Comparison of ENCODE assay signal across 12 cellular contexts in the genomic region with DNA sequence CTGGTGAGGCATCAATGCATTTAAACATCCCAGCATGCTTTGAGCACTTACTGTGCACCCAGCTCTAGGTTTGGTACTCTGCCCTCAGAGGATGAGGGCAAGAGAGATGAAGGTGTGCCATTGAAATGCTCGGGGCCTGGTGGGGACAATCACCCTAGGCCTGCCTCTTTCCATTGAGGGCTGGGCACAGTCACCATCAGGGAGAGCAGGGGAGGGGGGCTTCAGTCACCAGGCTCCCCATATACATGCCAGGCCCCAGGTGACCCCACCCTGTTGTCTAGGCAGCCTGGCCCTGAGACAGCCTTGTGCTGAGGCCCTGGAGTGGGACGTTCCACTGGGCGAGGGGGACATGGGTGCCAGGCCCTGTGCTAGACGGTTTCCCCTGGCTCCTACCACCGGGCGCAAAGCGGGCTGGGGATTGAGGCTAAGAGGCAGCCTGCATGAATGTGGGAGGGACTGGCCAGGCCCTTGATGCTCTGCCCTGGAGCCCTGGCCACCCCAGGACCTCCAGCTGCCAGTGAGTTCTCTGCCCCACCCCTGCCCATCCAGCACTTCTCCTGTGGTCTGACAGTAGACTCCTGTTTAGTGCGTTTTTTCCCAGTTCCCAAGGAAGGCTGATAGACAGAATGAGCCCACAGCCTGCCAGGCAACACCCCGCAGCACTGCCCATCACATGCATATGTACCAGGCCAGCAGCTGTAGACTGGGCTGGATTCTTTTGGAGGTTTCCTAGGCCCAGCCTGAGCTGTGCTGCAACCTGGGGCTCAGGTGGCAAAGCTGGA. TPM values are rescaled to one million over a fixed set of nuclear protein-coding genes. Genes with fewer than 3 reads are reported as not detected.
DNase-seq lines count a peak whose midpoint lies in the region; ATAC-seq and TF ChIP-seq lines count a peak whose summit lies in the region.
"Had no signal": no experiment of that assay in that cellular context is flagged by ENCODE, and none has a peak within 500 bp of the region (broad histone marks: within the 10 kb centered on the region; RNA-seq: fewer than 3 reads in every experiment).

No MANE protein-coding gene starts in this region.

- no peak overlapping the region for H3K56ac ChIP-seq in IMR-90 (ENCODE audit: extremely low read depth, insufficient read depth, low read length)

- peaks cover 60% of the 10 kb centered on the region for H3K4me1 Mint-ChIP-seq in activated T-helper 17 cell treated with anti-CD3 and anti-CD28 coated beads, Interleukin-2, amount 50 U/mL, for 72 hours
- peaks cover 57 to 99% (median 90%) of the 10 kb centered on the region in 7 donors for H3K4me1 Mint-ChIP-seq in naive thymus-derived CD4-positive, alpha-beta T cell

- TF ChIP-seq CTCF in BE2C (IDR thresholded peaks at IDR 0.05; ENCODE audit: low read depth, low read length) = no peak
- no peak for TF ChIP-seq CTCF in IMR-90 (conservative IDR thresholded peaks at IDR 0.05; ENCODE audit: low read depth, low read length)

- H3K9ac ChIP-seq in IMR-90 (ENCODE audit: low read depth, low read length) = no peak overlapping the region

- H3K4me1 ChIP-seq in BE2C (peaks cover 5% of the 10 kb centered on the region; the same call in 1 of the 2 replicates), IMR-90 (ENCODE audit: control insufficient read depth, insufficient read depth, low read length) (peaks cover 7% of the 10 kb centered on the region)
- H3K4me1 ChIP-seq in naive thymus-derived CD4-positive, alpha-beta T cell (ENCODE audit: control insufficient read depth in 2 of 2, insufficient read depth in 2 of 2, low read length in 2 of 2) = peaks cover 95 to 97% of the 10 kb centered on the region in 2 donors
- H3K4me1 ChIP-seq: colonic mucosa had no signal

- H3K9me3 ChIP-seq in BE2C = no peaks in the 10 kb centered on the region
- no peaks in the 10 kb centered on the region for H3K9me3 ChIP-seq in IMR-90 (ENCODE audit: control insufficient read depth, insufficient read depth, low read length)
- no peaks in the 10 kb centered on the region for H3K9me3 ChIP-seq in naive thymus-derived CD4-positive, alpha-beta T cell (ENCODE audit: control insufficient read depth in 2 of 3, low read length in 3 of 3)
- H3K9me3 ChIP-seq: colonic mucosa, gastrocnemius medialis had no signal

- no TSS peak for BruUV-seq in IMR-90 (replicated peaks; lab: Mats Ljungman, UMichigan)

- peak overlapping the region; percentile 74 for H3K4me3 Mint-ChIP-seq in activated T-helper 17 cell treated with anti-CD3 and anti-CD28 coated beads, Interleukin-2, amount 50 U/mL, for 72 hours
- peak overlapping the region; percentile 93 to 100 (median 98) for H3K4me3 Mint-ChIP-seq in naive thymus-derived CD4-positive, alpha-beta T cell

- no peak overlapping the region for H2BK20ac ChIP-seq in IMR-90 (ENCODE audit: low read depth, low read length)

- no peak overlapping the region for H2BK120ac ChIP-seq in IMR-90 (ENCODE audit: low read depth, low read length)

- no peak overlapping the region for H3K14ac ChIP-seq in IMR-90 (replicated peaks; ENCODE audit: low read depth, low read length)

- no peaks in the 10 kb centered on the region for H3K9me3 Mint-ChIP-seq in activated T-helper 17 cell treated with anti-CD3 and anti-CD28 coated beads, Interleukin-2, amount 50 U/mL, for 72 hours
- peaks cover 0 to 3% (median 0%) of the 10 kb centered on the region in 11 donors for H3K9me3 Mint-ChIP-seq in naive thymus-derived CD4-positive, alpha-beta T cell

- POLR2A ChIA-PET in IMR-90 (lab: Charles Lee; ENCODE audit: unreplicated experiment) = no interaction called here
- POLR2A ChIA-PET in naive thymus-derived CD4-positive, alpha-beta T cell (lab: Charles Lee) = interaction anchor here (1.4 to 48.2 kb wide), 4 partner anchors 43 to 87 kb away, joined by 3 to 1333 read pairs (median 14); partner anchors contain the start of gene SKP1

- DNase-seq in BE2C = peak; percentile 8
- DNase-seq in IMR-90 = no peak
- DNase-seq in naive thymus-derived CD4-positive, alpha-beta T cell = peak in 1 of 9 donors; percentile 20
- no peak for DNase-seq in NCI-H2227 treated with DMSO at 0.1 percent for 48 hours (lab: John Stamatoyannopoulos, UW)
- DNase-seq: colonic mucosa, NCI-H526 had no signal

- H3K27me3 ChIP-seq in BE2C = no peaks in the 10 kb centered on the region
- H3K27me3 ChIP-seq in IMR-90 (ENCODE audit: control insufficient read depth, insufficient read depth, low read length) = no peaks in the 10 kb centered on the region
- no peaks in the 10 kb centered on the region for H3K27me3 ChIP-seq in naive thymus-derived CD4-positive, alpha-beta T cell (ENCODE audit: control insufficient read depth in 2 of 2, insufficient read depth in 2 of 2, low read length in 2 of 2)
- H3K27me3 ChIP-seq: colonic mucosa, gastrocnemius medialis had no signal

- TF ChIP-seq RAD21 in IMR-90 (IDR thresholded peaks at IDR 0.05; ENCODE audit: low read length) = no peak

- H2AK5ac ChIP-seq in IMR-90 (ENCODE audit: low read depth, low read length) = no peak overlapping the region

- H4K8ac ChIP-seq in IMR-90 (ENCODE audit: low read depth in 2 of 2, low read length in 2 of 2) = no peak overlapping the region

- no peak overlapping the region for H3K4ac ChIP-seq in IMR-90 (ENCODE audit: low read depth, low read length)

- in situ Hi-C loops in IMR-90 (cut with MboI; ENCODE audit: low sequenced_read_pairs) = no loop called here

- no peak overlapping the region for H3K18ac ChIP-seq in IMR-90 (ENCODE audit: low read depth, low read length)

- no peak overlapping the region for H3K23ac ChIP-seq in IMR-90 (ENCODE audit: low read depth, low read length)

- H3K79me1 ChIP-seq in IMR-90 (ENCODE audit: low read depth in 1 of 2, low read length in 2 of 2) = peaks cover 37 to 86% of the 10 kb centered on the region in 2 experiments

- no peak overlapping the region for H3K27ac ChIP-seq in IMR-90 (ENCODE audit: insufficient read depth, low read length)
- H3K27ac ChIP-seq in naive thymus-derived CD4-positive, alpha-beta T cell (ENCODE audit: low read depth, low read length) = peak overlapping the region; percentile 97
- H3K27ac ChIP-seq: C4-2B, colonic mucosa had no signal

- no peak overlapping the region for H2BK5ac ChIP-seq in IMR-90 (ENCODE audit: low read depth, low read length, poor library complexity, severe bottlenecking)

- CTCF ChIA-PET in IMR-90 (lab: Yijun Ruan, JAX) = no interaction called here
- CTCF ChIA-PET in naive thymus-derived CD4-positive, alpha-beta T cell (lab: Charles Lee) = interaction anchor here (1.0 to 28.5 kb wide), 5 partner anchors 12 to 103 kb away, joined by 3 to 394 read pairs (median 116); partner anchors contain the start of gene TCF7

- H2BK15ac ChIP-seq in IMR-90 (ENCODE audit: low read depth, low read length) = no peak overlapping the region

- 96% methylated on average over 5 of the region's 9 CpGs; no CpG with 5 or more reads in 1 of the 2 experiments for WGBS in IMR-90 (ENCODE audit: extremely low coverage in 2 of 2, insufficient read length in 1 of 2), 2 experiments

- H3K4me3 ChIP-seq in BE2C (ENCODE audit: low read depth, low read length) = no peak overlapping the region
- no peak overlapping the region for H3K4me3 ChIP-seq in IMR-90 (ENCODE audit: insufficient read depth, low read depth, low read length)
- peak overlapping the region; percentile 86 for H3K4me3 ChIP-seq in naive thymus-derived CD4-positive, alpha-beta T cell (ENCODE audit: low read length)
- H3K4me3 ChIP-seq: colonic mucosa, gastrocnemius medialis had no signal

- dilution Hi-C loops in IMR-90 (cut with HindIII; ENCODE audit: low sequenced_read_pairs, unreplicated experiment) = no loop called here

- peaks cover 85% of the 10 kb centered on the region for H3K36me3 Mint-ChIP-seq in activated T-helper 17 cell treated with anti-CD3 and anti-CD28 coated beads, Interleukin-2, amount 50 U/mL, for 72 hours (ENCODE audit: low read depth)
- peaks cover 18 to 65% (median 48%) of the 10 kb centered on the region in 5 donors for H3K36me3 Mint-ChIP-seq in naive thymus-derived CD4-positive, alpha-beta T cell

- no peak overlapping the region for H3K4me2 ChIP-seq in IMR-90 (ENCODE audit: low read depth, low read length)

- no peak overlapping the region for H2AK9ac ChIP-seq in IMR-90 (replicated peaks; ENCODE audit: low read depth, low read length, poor library complexity)

- H3K9me1 ChIP-seq in IMR-90 (ENCODE audit: insufficient read depth, low read length) = peaks cover 13% of the 10 kb centered on the region; the same call in 1 of the 2 replicates

- H2AFZ ChIP-seq in IMR-90 (replicated peaks; ENCODE audit: low read length, poor library complexity) = peak overlapping the region; percentile 21

- H3K27ac Mint-ChIP-seq in activated T-helper 17 cell treated with anti-CD3 and anti-CD28 coated beads, Interleukin-2, amount 50 U/mL, for 72 hours = peak overlapping the region; percentile 72
- H3K27ac Mint-ChIP-seq in naive thymus-derived CD4-positive, alpha-beta T cell = peak overlapping the region; percentile 90 to 99 (median 98)

- TF ChIP-seq POLR2A in IMR-90 (IDR thresholded peaks at IDR 0.05; ENCODE audit: low read depth, low read length) = no peak

- no peak overlapping the region for H4K5ac ChIP-seq in IMR-90 (ENCODE audit: low read depth, low read length)

- no peak for ATAC-seq in IMR-90 (ENCODE audit: low read depth)
- peak; percentile 4 for ATAC-seq in activated T-helper 17 cell treated with anti-CD3 and anti-CD28 coated beads, Interleukin-2, amount 50 U/mL, for 72 hours (replicated peaks)
- ATAC-seq in naive thymus-derived CD4-positive, alpha-beta T cell = no peak
- no peak for ATAC-seq in HG03108 (IDR thresholded peaks at IDR 0.05; ENCODE audit: unreplicated experiment)
- no peak for ATAC-seq in HG02885 (IDR thresholded peaks at IDR 0.05; ENCODE audit: poor library complexity, unreplicated experiment)
- ATAC-seq in HG02870 (IDR thresholded peaks at IDR 0.05; ENCODE audit: unreplicated experiment) = no peak
- ATAC-seq: gastrocnemius medialis had no signal

- intact Hi-C loops in IMR-90 (cut with micrococcal nuclease) = no loop called here
- intact Hi-C loops in naive thymus-derived CD4-positive, alpha-beta T cell (cut with micrococcal nuclease) = no loop called here

- peaks cover 42% of the 10 kb centered on the region for H4K20me1 ChIP-seq in IMR-90 (ENCODE audit: insufficient read depth, low read length)

- H3K27me3 Mint-ChIP-seq in activated T-helper 17 cell treated with anti-CD3 and anti-CD28 coated beads, Interleukin-2, amount 50 U/mL, for 72 hours = peaks cover 4% of the 10 kb centered on the region
- peaks cover 0 to 2% (median 0%) of the 10 kb centered on the region in 5 donors for H3K27me3 Mint-ChIP-seq in naive thymus-derived CD4-positive, alpha-beta T cell

- peaks cover 26% of the 10 kb centered on the region for H3K36me3 ChIP-seq in BE2C
- H3K36me3 ChIP-seq in IMR-90 (ENCODE audit: control insufficient read depth, insufficient read depth, low read length) = peaks cover 46% of the 10 kb centered on the region
- H3K36me3 ChIP-seq in naive thymus-derived CD4-positive, alpha-beta T cell (ENCODE audit: control insufficient read depth in 2 of 3, insufficient read depth in 3 of 3, low read length in 3 of 3) = peaks cover 15 to 88% (median 52%) of the 10 kb centered on the region in 3 experiments
- H3K36me3 ChIP-seq: colonic mucosa had no signal

- H4K91ac ChIP-seq in IMR-90 (ENCODE audit: insufficient read depth, low read depth, low read length) = no peak overlapping the region

RNA-seq across cellular contexts. Expression of gene TCF7, which starts 18.9 kb away (rescaled TPM):
- 3.1 TPM for polyA plus RNA-seq in BE2C (2012; ENCODE audit: insufficient read depth, insufficient read length, low read depth)
- total RNA-seq in IMR-90 (2012; rRNA removed) = 0.83 and 1.3 TPM in 2 replicates
- 3.4 and 3.8 TPM in 2 replicates for polyA plus RNA-seq in IMR-90 (2012; rRNA removed)
- polyA plus RNA-seq in IMR-90 (2012; cell fraction: cytosol; rRNA removed) = 2.4 and 3.0 TPM in 2 replicates
- 4.0 and 4.2 TPM in 2 replicates for polyA plus RNA-seq in IMR-90 (2012; cell fraction: nucleus; rRNA removed; ENCODE audit: low replicate concordance)
- 10 to 100 TPM in 1 of 2 donors, 1 to 10 TPM in 1; 5.9 to 42.2 TPM for total RNA-seq in activated T-helper 17 cell treated with anti-CD3 and anti-CD28 coated beads, Interleukin-2, amount 50 U/mL, for 72 hours
- total RNA-seq in naive thymus-derived CD4-positive, alpha-beta T cell = 1,000 to 10,000 TPM in 2 of 5 experiments, 100 to 1,000 TPM in 3; 203 to 1,066 (median 643) TPM
- 100 to 1,000 TPM; 356 to 560 TPM for polyA plus RNA-seq in naive thymus-derived CD4-positive, alpha-beta T cell

RNA-seq across cellular contexts. Expression of gene SKP1, which starts 43.3 kb away (rescaled TPM):
- polyA plus RNA-seq in BE2C (2012; ENCODE audit: insufficient read depth, insufficient read length, low read depth) = 482 TPM
- 206 and 360 TPM in 2 replicates for total RNA-seq in IMR-90 (2012; rRNA removed)
- 512 and 618 TPM in 2 replicates for polyA plus RNA-seq in IMR-90 (2012; rRNA removed)
- 90.2 and 168 TPM in 2 replicates for polyA plus RNA-seq in IMR-90 (2012; cell fraction: cytosol; rRNA removed)
- 18.3 and 186 TPM in 2 replicates for polyA plus RNA-seq in IMR-90 (2012; cell fraction: nucleus; rRNA removed; ENCODE audit: low replicate concordance)
- total RNA-seq in activated T-helper 17 cell treated with anti-CD3 and anti-CD28 coated beads, Interleukin-2, amount 50 U/mL, for 72 hours = 100 to 1,000 TPM; 152 to 209 TPM
- 100 to 1,000 TPM; 224 to 287 (median 268) TPM for total RNA-seq in naive thymus-derived CD4-positive, alpha-beta T cell
- 1,000 to 10,000 TPM; 1,257 to 1,361 TPM for polyA plus RNA-seq in naive thymus-derived CD4-positive, alpha-beta T cell

Comparison
In these comparisons a context has a peak if more than half of its experiments do, and no peak if none do; other contexts are left out.
1. RNA of gene TCF7, which starts 18.9 kb away (total RNA-seq): 203 to 1,066 TPM in naive thymus-derived CD4-positive, alpha-beta T cell; 5.9 to 42.2 TPM in activated T-helper 17 cell treated with anti-CD3 and anti-CD28 coated beads, Interleukin-2, amount 50 U/mL, for 72 hours and 0.83 to 1.3 TPM in IMR-90; every median in the first group is over 4 times any median in the second.